ENCODE assay signal across 6 cellular contexts in genomic region chr14:22819191-22819988, GRCh38. TPM values are rescaled to one million over a fixed set of nuclear protein-coding genes. Genes with fewer than 3 reads are reported as not detected.
A peak's percentile ranks its signal among the peaks of the same experiment; 100 is the strongest.
DNase-seq lines count a peak whose midpoint lies in the region; ATAC-seq and TF ChIP-seq lines count a peak whose summit lies in the region.

No MANE protein-coding gene starts in this region.

- H3K27ac ChIP-seq in substantia nigra (ENCODE audit: low read depth, low read length, poor library complexity, severe bottlenecking): peak overlapping the region; percentile 51
- no peak overlapping the region for H3K27ac ChIP-seq in CD8-positive, alpha-beta T cell (ENCODE audit: low read depth, low read length)

- no peak overlapping the region for H3K4me3 ChIP-seq in CD8-positive, alpha-beta T cell (ENCODE audit: low read depth, low read length)

- no peaks in the 10 kb centered on the region for H3K36me3 Mint-ChIP-seq in CD8-positive, alpha-beta T cell

- DNase-seq in Caki2 (ENCODE audit: low read depth): peak; percentile 56
- DNase-seq in M059J (ENCODE audit: low read depth): peak; percentile 85
- peak; percentile 56 for DNase-seq in glomerular endothelial cell (ENCODE audit: extremely low read depth, low read depth, low spot score)
- DNase-seq in substantia nigra (lab: John Stamatoyannopoulos, UW): peak in 9 of 49 donors; percentile 5 to 43 (median 17)
- no peak for DNase-seq in CD8-positive, alpha-beta T cell
- no peak for DNase-seq in HuH-7 (ENCODE audit: low spot score)

- peaks cover 15% of the 10 kb centered on the region for H3K27me3 Mint-ChIP-seq in CD8-positive, alpha-beta T cell (ENCODE audit: low read depth)

- TF ChIP-seq CTCF in CD8-positive, alpha-beta T cell (IDR thresholded peaks at IDR 0.05): no peak

- H3K4me1 Mint-ChIP-seq in CD8-positive, alpha-beta T cell (ENCODE audit: low read depth): peaks cover 20% of the 10 kb centered on the region

- H3K4me1 ChIP-seq in CD8-positive, alpha-beta T cell (ENCODE audit: insufficient read depth, low read length): peaks cover 12% of the 10 kb centered on the region

- H3K4me3 Mint-ChIP-seq in CD8-positive, alpha-beta T cell: no peak overlapping the region

- peaks cover 4% of the 10 kb centered on the region for H3K27me3 ChIP-seq in CD8-positive, alpha-beta T cell (ENCODE audit: insufficient read depth, low read length)

- no peak for ATAC-seq in CD8-positive, alpha-beta T cell

- no peak overlapping the region for H3K27ac Mint-ChIP-seq in CD8-positive, alpha-beta T cell

- H3K9me3 Mint-ChIP-seq in CD8-positive, alpha-beta T cell: no peaks in the 10 kb centered on the region

- H3K36me3 ChIP-seq in CD8-positive, alpha-beta T cell (ENCODE audit: insufficient read depth, low read length): no peaks in the 10 kb centered on the region

- POLR2A ChIA-PET in CD8-positive, alpha-beta T cell (lab: Charles Lee): interaction anchor here (0.7 to 0.8 kb wide), 2 partner anchors 40 to 41 kb away, joined by 3 to 4 read pairs; no protein-coding TSS in a partner anchor

- H3K9me3 ChIP-seq in CD8-positive, alpha-beta T cell (ENCODE audit: low read length): no peaks in the 10 kb centered on the region

- intact Hi-C loops in CD8-positive, alpha-beta T cell (cut with DNase I, micrococcal nuclease): no loop called here

- in situ Hi-C loops in Caki2 (cut with HindIII; ENCODE audit: low pct_unique_long_range_greater_than_20kb, low sequenced_read_pairs): no loop called here

- CTCF ChIA-PET in CD8-positive, alpha-beta T cell (lab: Charles Lee): interaction anchor here (0.6 to 18.3 kb wide), 6 partner anchors 9 to 1411 kb away, joined by 3 to 432 read pairs (median 4); partner anchors contain the start of gene LRP10

RNA-seq across cellular contexts. Expression of gene SLC7A7, which starts 4.2 kb away (rescaled TPM):
- total RNA-seq in Caki2 (2014; rRNA removed; shearing (Covaris generic); ENCODE audit: low replicate concordance): 0.38 and 7.7 TPM in 2 replicates
- 2.6 and 3.6 TPM in 2 replicates for total RNA-seq in M059J (2014; rRNA removed; shearing (Covaris generic))
- 27.2 and 38.2 TPM in 2 replicates for total RNA-seq in glomerular endothelial cell
- under 1 TPM; 0.33 TPM for total RNA-seq in CD8-positive, alpha-beta T cell

RNA-seq across cellular contexts. Expression of gene MRPL52, which starts 10.3 kb away (rescaled TPM):
- total RNA-seq in Caki2 (2014; rRNA removed; shearing (Covaris generic); ENCODE audit: low replicate concordance): 81.2 and 137 TPM in 2 replicates
- total RNA-seq in M059J (2014; rRNA removed; shearing (Covaris generic)): 54.5 and 325 TPM in 2 replicates
- 97.6 and 305 TPM in 2 replicates for total RNA-seq in glomerular endothelial cell
- total RNA-seq in CD8-positive, alpha-beta T cell: 10 to 100 TPM; 22.3 to 25.7 TPM

RNA-seq across cellular contexts. Expression of gene MMP14, which starts 17.0 kb away (rescaled TPM):
- total RNA-seq in Caki2 (2014; rRNA removed; shearing (Covaris generic); ENCODE audit: low replicate concordance): not detected in 2 replicates
- 251 and 313 TPM in 2 replicates for total RNA-seq in M059J (2014; rRNA removed; shearing (Covaris generic))
- total RNA-seq in glomerular endothelial cell: 630 and 804 TPM in 2 replicates
- 1 to 10 TPM; 1.4 TPM for total RNA-seq in CD8-positive, alpha-beta T cell

RNA-seq across cellular contexts. Expression of gene LRP10, which starts 52.1 kb away (rescaled TPM):
- 44.5 and 48.8 TPM in 2 replicates for total RNA-seq in Caki2 (2014; rRNA removed; shearing (Covaris generic); ENCODE audit: low replicate concordance)
- 51.6 and 115 TPM in 2 replicates for total RNA-seq in M059J (2014; rRNA removed; shearing (Covaris generic))
- total RNA-seq in glomerular endothelial cell: 187 and 195 TPM in 2 replicates
- 10 to 100 TPM; 37.1 to 39.2 TPM for total RNA-seq in CD8-positive, alpha-beta T cell

RNA-seq across cellular contexts. Expression of gene OXA1L, which starts 52.9 kb away (rescaled TPM):
- 71.3 and 79.1 TPM in 2 replicates for total RNA-seq in Caki2 (2014; rRNA removed; shearing (Covaris generic); ENCODE audit: low replicate concordance)
- 77.4 and 89.0 TPM in 2 replicates for total RNA-seq in M059J (2014; rRNA removed; shearing (Covaris generic))
- total RNA-seq in glomerular endothelial cell: 136 and 203 TPM in 2 replicates
- total RNA-seq in CD8-positive, alpha-beta T cell: 100 to 1,000 TPM; 186 to 192 TPM

Comparison
In these comparisons a context has a peak if more than half of its experiments do, and no peak if none do; other contexts are left out.
1. DNase-seq: peak in Caki2 (single experiment), M059J (single experiment) and glomerular endothelial cell (single experiment); none in CD8-positive, alpha-beta T cell (0 of 7) and HuH-7 (single experiment).
2. RNA of gene MMP14, which starts 17.0 kb away (total RNA-seq): 630 to 804 TPM in glomerular endothelial cell and 251 to 313 TPM in M059J; 1.4 TPM in CD8-positive, alpha-beta T cell and not detected in Caki2; every median in the first group is over 100 times any median in the second.